Comparison of ENCODE assay signal across 9 cellular contexts in the genomic region with DNA sequence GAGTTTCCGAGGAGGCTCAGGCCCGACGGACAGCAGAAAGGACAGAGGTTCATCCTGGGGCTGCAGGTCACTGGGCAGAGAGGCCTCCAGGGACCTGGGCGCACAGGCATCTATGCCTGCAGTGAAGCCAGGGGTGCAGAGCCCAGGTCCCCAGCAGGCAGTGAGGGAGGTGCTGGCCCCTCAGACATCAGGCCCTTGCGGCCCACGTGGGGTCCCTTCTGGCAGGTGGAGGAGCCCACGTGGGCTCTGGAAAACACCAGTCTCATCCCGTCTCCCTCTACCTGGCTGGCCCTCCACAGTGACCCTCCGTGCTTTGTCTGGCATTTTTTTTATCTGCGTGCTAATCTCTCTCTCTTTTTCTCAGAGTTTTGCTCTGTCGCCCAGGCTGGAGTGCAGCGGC.
"Had no signal": no experiment of that assay in that cellular context is flagged by ENCODE, and none has a peak within 500 bp of the region (broad histone marks: within the 10 kb centered on the region; RNA-seq: fewer than 3 reads in every experiment).

No MANE protein-coding gene starts in this region.

- FAIRE-seq: H1, H54, K562 had no signal

- H3K27ac ChIP-seq: HL-60 had no signal

- DNase-seq: H9, HCEC 1CT, IMR-90, KG1 had no signal

- ATAC-seq: GM23338, K562 had no signal

- H3K4me3 ChIP-seq: GM23338, K562 had no signal

- H3K4me2 ChIP-seq: GM23338 had no signal

- H2AFZ ChIP-seq: GM23338 had no signal
